ENCODE assay signal across 8 cellular contexts in genomic region chr17:15261818-15262290, GRCh38. TPM values are rescaled to one million over a fixed set of nuclear protein-coding genes. Genes with fewer than 3 reads are reported as not detected.
DNase-seq lines count a peak whose midpoint lies in the region; ATAC-seq, FAIRE-seq and TF ChIP-seq lines count a peak whose summit lies in the region.

No MANE protein-coding gene starts in this region.

- no peak for TF ChIP-seq RAD21 in IMR-90 (IDR thresholded peaks at IDR 0.05; ENCODE audit: low read length)
- TF ChIP-seq RAD21 in HepG2 (CRISPR knock-in tag; IDR thresholded peaks at IDR 0.05) = no peak

- H3K79me2 ChIP-seq in HepG2 (ENCODE audit: insufficient read depth, low read length) = no peaks in the 10 kb centered on the region

- CTCF ChIA-PET in IMR-90 (lab: Yijun Ruan, JAX) (interaction anchor here (0.6 to 2.5 kb wide), 7 partner anchors 26 to 241 kb away, joined by 3 to 17 read pairs (median 4); no protein-coding TSS in a partner anchor), HepG2 (lab: Yijun Ruan, JAX; ENCODE audit: low intra/inter-chr PET ratio, low total read pairs) (interaction anchor here (2.4 to 2.5 kb wide), 2 partner anchors 184 to 241 kb away, joined by 7 to 28 read pairs; no protein-coding TSS in a partner anchor)

- peak; percentile 3 for ATAC-seq in IMR-90 (ENCODE audit: low read depth)
- no peak for ATAC-seq in HepG2
- no peak for ATAC-seq in HG02970 (IDR thresholded peaks at IDR 0.05; ENCODE audit: low FRiP score, unreplicated experiment)
- ATAC-seq in HG02870 (IDR thresholded peaks at IDR 0.05; ENCODE audit: unreplicated experiment) = no peak

- FAIRE-seq in HepG2 (lab: Jason Lieb, UNC) = no peak

- TF ChIP-seq POLR2A in IMR-90 (IDR thresholded peaks at IDR 0.05; ENCODE audit: low read depth, low read length) (no peak), HepG2 (IDR thresholded peaks at IDR 0.05; ENCODE audit: insufficient read depth in 1 of 2, low read depth in 2 of 2, low read length in 2 of 2) (no peak), suprapubic skin (IDR thresholded peaks at IDR 0.05) (no peak)

- peak overlapping the region; percentile 95 for H3K23ac ChIP-seq in IMR-90 (ENCODE audit: low read depth, low read length)

- H3K18ac ChIP-seq in IMR-90 (ENCODE audit: low read depth, low read length) = peak overlapping the region; percentile 79; the same call in 1 of the 2 replicates

- H2AK5ac ChIP-seq in IMR-90 (ENCODE audit: low read depth, low read length) = peak overlapping the region; percentile 46

- peak overlapping the region; percentile 76 for H3K4me3 ChIP-seq in IMR-90 (ENCODE audit: insufficient read depth, low read depth, low read length)
- peak overlapping the region; percentile 81 for H3K4me3 ChIP-seq in coronary artery
- peak overlapping the region in 2 of 3 experiments; percentile 60 to 81; a peak in 3 of 6 replicates for H3K4me3 ChIP-seq in HepG2 (replicated peaks in 1 of 3; ENCODE audit: insufficient read depth in 1 of 3, low read depth in 2 of 3, low read length in 3 of 3)
- peak overlapping the region; percentile 67 for H3K4me3 ChIP-seq in suprapubic skin

- TF ChIP-seq EP300 in HepG2 (IDR thresholded peaks at IDR 0.05; ENCODE audit: low read depth in 2 of 2, low read length in 2 of 2) = no peak
- no peak for TF ChIP-seq EP300 in HepG2 (CRISPR knock-in tag; IDR thresholded peaks at IDR 0.05; ENCODE audit: borderline replicate concordance)
- no peak for TF ChIP-seq EP300 in suprapubic skin (IDR thresholded peaks at IDR 0.05)

- H3K4me2 ChIP-seq in IMR-90 (ENCODE audit: low read depth, low read length) = peak overlapping the region; percentile 78
- peak overlapping the region; percentile 100 for H3K4me2 ChIP-seq in HepG2 (ENCODE audit: low read depth, low read length)

- H2AK9ac ChIP-seq in IMR-90 (replicated peaks; ENCODE audit: low read depth, low read length, poor library complexity) = peak overlapping the region; percentile 95

- H3K9me1 ChIP-seq in IMR-90 (ENCODE audit: insufficient read depth, low read length) = peaks cover 12% of the 10 kb centered on the region; the same call in 1 of the 2 replicates

- WGBS in IMR-90 (ENCODE audit: extremely low coverage in 2 of 2, insufficient read length in 1 of 2), 2 experiments = 2% methylated on average over 8 of the region's 9 CpGs; no CpG with 5 or more reads in 1 of the 2 experiments
- WGBS in HepG2 (ENCODE audit: low lambda C conversion rate) = 13% methylated on average over 3 of the region's 9 CpGs
- WGBS in suprapubic skin = 10% methylated on average over 9 of the region's 9 CpGs

- peak overlapping the region; percentile 95 for H3K4ac ChIP-seq in IMR-90 (ENCODE audit: low read depth, low read length)

- peak overlapping the region; percentile 95 for H4K91ac ChIP-seq in IMR-90 (ENCODE audit: insufficient read depth, low read depth, low read length)

- H2BK20ac ChIP-seq in IMR-90 (ENCODE audit: low read depth, low read length) = peak overlapping the region; percentile 38; the same call in 1 of the 2 replicates

- peak overlapping the region; percentile 71; the same call in 2 of the 3 replicates for H2BK15ac ChIP-seq in IMR-90 (ENCODE audit: low read depth, low read length)

- H3K9ac ChIP-seq in IMR-90 (ENCODE audit: low read depth, low read length) (peak overlapping the region; percentile 98), HepG2 (ENCODE audit: insufficient read depth, low read depth, low read length) (no peak overlapping the region)

- no TSS peak for BruUV-seq in IMR-90 (replicated peaks; lab: Mats Ljungman, UMichigan)
- BruUV-seq in HepG2 (replicated peaks; lab: Mats Ljungman, UMichigan) = no TSS peak

- H3K9me3 ChIP-seq in IMR-90 (ENCODE audit: control insufficient read depth, insufficient read depth, low read length) (no peaks in the 10 kb centered on the region), HepG2 (ENCODE audit: low read length) (no peaks in the 10 kb centered on the region), suprapubic skin (no peaks in the 10 kb centered on the region)

- H2AFZ ChIP-seq in IMR-90 (replicated peaks; ENCODE audit: low read length, poor library complexity) (peak overlapping the region; percentile 95), HepG2 (ENCODE audit: low read length) (no peak overlapping the region)

- H4K8ac ChIP-seq in IMR-90 (ENCODE audit: low read depth in 2 of 2, low read length in 2 of 2) = peak overlapping the region; percentile 78 to 86

- POLR2A ChIA-PET in IMR-90 (lab: Charles Lee; ENCODE audit: unreplicated experiment) = interaction anchor here (0.6 to 1.6 kb wide), 3 partner anchors 116 to 195 kb away, joined by 3 to 4 read pairs (median 3); no protein-coding TSS in a partner anchor
- POLR2A ChIA-PET in HepG2 (lab: Yijun Ruan, JAX) = interaction anchor here (0.9 kb wide), 1 partner anchor 241 kb away, joined by 4 read pairs; no protein-coding TSS in a partner anchor

- DNase-seq in IMR-90 = no peak
- DNase-seq in coronary artery (ENCODE audit: low spot score) = no peak
- no peak for DNase-seq in HepG2 (ENCODE audit: low spot score)
- DNase-seq in suprapubic skin (ENCODE audit: low spot score in 2 of 2) = no peak
- no peak for DNase-seq in stimulated activated CD4-positive, alpha-beta T cell treated with anti-CD3 and anti-CD28 coated beads, Interleukin-15, amount 100 ng/mL, for 24 hours
- DNase-seq in NCI-H187 (lab: John Stamatoyannopoulos, UW) = no peak

- peaks cover 29% of the 10 kb centered on the region; the same call in 1 of the 2 replicates for H4K20me1 ChIP-seq in IMR-90 (ENCODE audit: insufficient read depth, low read length)
- no peaks in the 10 kb centered on the region for H4K20me1 ChIP-seq in HepG2 (ENCODE audit: insufficient read depth, low read length)

- peak overlapping the region; percentile 82; the same call in 1 of the 2 replicates for H3K56ac ChIP-seq in IMR-90 (ENCODE audit: extremely low read depth, insufficient read depth, low read length)

- peak overlapping the region; percentile 62; the same call in 1 of the 2 replicates for H4K5ac ChIP-seq in IMR-90 (ENCODE audit: low read depth, low read length)

- H3K27ac ChIP-seq in IMR-90 (ENCODE audit: insufficient read depth, low read length) = peak overlapping the region; percentile 88
- H3K27ac ChIP-seq in coronary artery = peak overlapping the region; percentile 95 to 98
- no peak overlapping the region for H3K27ac ChIP-seq in HepG2 (ENCODE audit: extremely low read length, insufficient read depth, low read length)
- H3K27ac ChIP-seq in suprapubic skin = peak overlapping the region; percentile 97

- no peak for TF ChIP-seq CTCF in IMR-90 (conservative IDR thresholded peaks at IDR 0.05; ENCODE audit: low read depth, low read length)
- TF ChIP-seq CTCF in coronary artery (IDR thresholded peaks at IDR 0.05) = no peak
- TF ChIP-seq CTCF in HepG2 (CRISPR knock-in tag; IDR thresholded peaks at IDR 0.05) = no peak
- no peak for TF ChIP-seq CTCF in suprapubic skin (IDR thresholded peaks at IDR 0.05)

- H2BK5ac ChIP-seq in IMR-90 (ENCODE audit: low read depth, low read length, poor library complexity, severe bottlenecking) = peak overlapping the region; percentile 42

- H3K27me3 ChIP-seq in IMR-90 (ENCODE audit: control insufficient read depth, insufficient read depth, low read length) (peaks cover 22% of the 10 kb centered on the region), HepG2 (ENCODE audit: control insufficient read depth in 1 of 2, insufficient read depth in 2 of 2, low read length in 2 of 2) (peaks cover 14 to 53% of the 10 kb centered on the region in 2 experiments), suprapubic skin (no peaks in the 10 kb centered on the region)

- H3K14ac ChIP-seq in IMR-90 (replicated peaks; ENCODE audit: low read depth, low read length) = peak overlapping the region; percentile 94

- H3K79me1 ChIP-seq in IMR-90 (ENCODE audit: low read depth in 1 of 2, low read length in 2 of 2) = peaks cover 19 to 41% of the 10 kb centered on the region in 2 experiments

- peak overlapping the region; percentile 93 for H2BK120ac ChIP-seq in IMR-90 (ENCODE audit: low read depth, low read length)

- dilution Hi-C loops in IMR-90 (cut with HindIII; ENCODE audit: low sequenced_read_pairs, unreplicated experiment) = no loop called here

- H3K36me3 ChIP-seq in IMR-90 (ENCODE audit: control insufficient read depth, insufficient read depth, low read length) (peaks cover 24% of the 10 kb centered on the region), HepG2 (replicated peaks in 1 of 2; ENCODE audit: control insufficient read depth in 1 of 2, insufficient read depth in 2 of 2, low read length in 2 of 2) (no peaks in the 10 kb centered on the region), suprapubic skin (peaks cover 14% of the 10 kb centered on the region)

- intact Hi-C loops in IMR-90 (cut with micrococcal nuclease) = loop anchor here (1.0 to 10.0 kb wide), 6 partner anchors 45 to 737 kb away; partner anchors contain the start of genes TEKT3, TTC19 and ZSWIM7
- intact Hi-C loops in HepG2 (cut with micrococcal nuclease; ENCODE audit: unreplicated experiment) = loop anchor here (5.0 to 10.0 kb wide), 4 partner anchors 113 to 735 kb away; partner anchors contain the start of genes TTC19 and ZSWIM7

- in situ Hi-C loops in IMR-90 (cut with MboI; ENCODE audit: low sequenced_read_pairs) (loop anchor here (10.0 to 25.0 kb wide), 3 partner anchors 173 to 700 kb away; no protein-coding TSS in a partner anchor), HepG2 (cut with HindIII; ENCODE audit: extremely low pct_ligation_motif_present, low pct_unique_long_range_greater_than_20kb) (loop anchor here (5.0 kb wide), 1 partner anchor 240 kb away; no protein-coding TSS in a partner anchor)

- H3K4me1 ChIP-seq in IMR-90 (ENCODE audit: control insufficient read depth, insufficient read depth, low read length) = peaks cover 10% of the 10 kb centered on the region
- H3K4me1 ChIP-seq in HepG2 (ENCODE audit: insufficient read depth, low read length) = peaks cover 52% of the 10 kb centered on the region
- H3K4me1 ChIP-seq in suprapubic skin = peaks cover 71% of the 10 kb centered on the region

RNA-seq across cellular contexts. Expression of gene PMP22, which starts 3.3 kb away (rescaled TPM):
- total RNA-seq in IMR-90 (2012; rRNA removed) (33.5 and 39.2 TPM in 2 replicates), HepG2 (2016; rRNA removed; fragmentation: Illumina TruSeq; extraction: Trizol) (3.0 and 5.7 TPM in 2 replicates), suprapubic skin (100 to 1,000 TPM in 2 of 4 donors, 10 to 100 TPM in 2; 55.1 to 143 (median 87.1) TPM)
- polyA plus RNA-seq in IMR-90 (2012; rRNA removed) (72.8 and 79.3 TPM in 2 replicates), HepG2 (2011; rRNA removed) (5.0 and 6.2 TPM in 2 replicates)
- 40.7 and 76.8 TPM in 2 replicates for polyA plus RNA-seq in IMR-90 (2012; cell fraction: cytosol; rRNA removed)
- 20.7 and 30.4 TPM in 2 replicates for polyA plus RNA-seq in IMR-90 (2012; cell fraction: nucleus; rRNA removed; ENCODE audit: low replicate concordance)
- total RNA-seq in HepG2 (2016; cell fraction: cytosol; rRNA removed; fragmentation: Illumina TruSeq; extraction: Trizol; ENCODE audit: low read depth) = 1.5 and 1.9 TPM in 2 replicates
- 3.5 and 5.4 TPM in 2 replicates for total RNA-seq in HepG2 (2016; cell fraction: insoluble cytoplasmic fraction; rRNA removed; fragmentation: Illumina TruSeq; extraction: Trizol)
- total RNA-seq in HepG2 (2016; cell fraction: membrane; rRNA removed; fragmentation: Illumina TruSeq; extraction: Trizol) = 3.1 and 3.8 TPM in 2 replicates
- total RNA-seq in HepG2 (2016; cell fraction: nucleus; rRNA removed; fragmentation: Illumina TruSeq; extraction: Trizol) = 6.1 and 6.3 TPM in 2 replicates
- polyA plus RNA-seq in HepG2 (2011; cell fraction: cytosol; rRNA removed) = 4.9 and 5.8 TPM in 2 replicates
- polyA plus RNA-seq in HepG2 (2011; cell fraction: nucleus; rRNA removed) = 1.8 TPM in 2 replicates
- 2.1 and 2.7 TPM in 2 replicates for polyA plus RNA-seq in HepG2 (2012)
- polyA plus RNA-seq in HepG2 (2016; cell fraction: cytosol; fragmentation: Illumina TruSeq; extraction: Trizol; ENCODE audit: low read depth) = 1.7 TPM in 2 replicates
- 4.9 and 5.5 TPM in 2 replicates for polyA plus RNA-seq in HepG2 (2016; cell fraction: insoluble cytoplasmic fraction; fragmentation: Illumina TruSeq; extraction: Trizol; ENCODE audit: low read depth)
- polyA plus RNA-seq in HepG2 (2016; cell fraction: membrane; fragmentation: Illumina TruSeq; extraction: Trizol; ENCODE audit: low read depth) = 2.7 and 3.3 TPM in 2 replicates
- 11.9 and 12.2 TPM in 2 replicates for polyA plus RNA-seq in HepG2 (2016; cell fraction: nucleus; fragmentation: Illumina TruSeq; extraction: Trizol; ENCODE audit: insufficient read depth, low read depth)
- polyA minus RNA-seq in HepG2 (2011; rRNA and poly(A)+ RNA removed; ENCODE audit: low replicate concordance) = 34.6 and 99.7 TPM in 2 replicates
- polyA minus RNA-seq in HepG2 (2011; cell fraction: cytosol; rRNA and poly(A)+ RNA removed) = 4.0 and 4.3 TPM in 2 replicates
- polyA minus RNA-seq in HepG2 (2011; cell fraction: nucleus; rRNA and poly(A)+ RNA removed) = 3.0 and 3.1 TPM in 2 replicates
